ENCODE assay signal across 2 cellular contexts in genomic region chr14:23689709-23690514, GRCh38. TPM values are rescaled to one million over a fixed set of nuclear protein-coding genes. Genes with fewer than 3 reads are reported as not detected.
"Had no signal": no experiment of that assay in that cellular context is flagged by ENCODE, and none has a peak within 500 bp of the region (broad histone marks: within the 10 kb centered on the region; RNA-seq: fewer than 3 reads in every experiment).

No MANE protein-coding gene starts in this region.

RNA-seq across cellular contexts. Expression of gene DHRS2, which starts 53.7 kb away (rescaled TPM):
- total RNA-seq: Peyer's patch, Right ventricle myocardium superior had no signal
